In genomic region chr11:63918576-63919171, GRCh38 we compare ENCODE assay signal across 8 cellular contexts. TPM values are rescaled to one million over a fixed set of nuclear protein-coding genes. Genes with fewer than 3 reads are reported as not detected.
DNase-seq lines count a peak whose midpoint lies in the region; ATAC-seq, FAIRE-seq and TF ChIP-seq lines count a peak whose summit lies in the region.

No MANE protein-coding gene starts in this region.

- DNase-seq in T-helper 1 cell (no peak), T-helper 17 cell (no peak), immature natural killer cell (no peak), suprapubic skin (ENCODE audit: low spot score in 2 of 2) (no peak), HTR-8/SVneo (ENCODE audit: insufficient read length, low spot score) (no peak), NCI-H128 (lab: John Stamatoyannopoulos, UW; ENCODE audit: unreplicated experiment) (no peak)
- no peak for DNase-seq in activated CD4-positive, CD25-positive, alpha-beta regulatory T cell treated with anti-CD3 and anti-CD28 coated beads, Interleukin-2, amount 50 U/mL, for 72 hours

- no peaks in the 10 kb centered on the region for H3K36me3 Mint-ChIP-seq in T-helper 1 cell treated with Interleukin-12 subunit alpha and Interleukin-12 subunit beta and Interleukin-4 antibody, amounts not matched to agents 30 μg/mL and 1 μg/mL, for 36 hours (ENCODE audit: low read depth)
- H3K36me3 Mint-ChIP-seq in T-helper 17 cell (ENCODE audit: low read depth) (no peaks in the 10 kb centered on the region), immature natural killer cell (no peaks in the 10 kb centered on the region)

- no peak for ATAC-seq in T-helper 17 cell

- H3K27me3 ChIP-seq in suprapubic skin = no peaks in the 10 kb centered on the region

- no peak for TF ChIP-seq EP300 in suprapubic skin (IDR thresholded peaks at IDR 0.05)

- peak overlapping the region; percentile 50 for H3K4me3 Mint-ChIP-seq in T-helper 1 cell treated with Interleukin-12 subunit alpha and Interleukin-12 subunit beta and Interleukin-4 antibody, amounts not matched to agents 30 μg/mL and 1 μg/mL, for 36 hours
- H3K4me3 Mint-ChIP-seq in T-helper 17 cell (peak overlapping the region; percentile 69), immature natural killer cell (peak overlapping the region; percentile 32 to 72 (median 60))

- H3K27ac Mint-ChIP-seq in T-helper 1 cell treated with Interleukin-12 subunit alpha and Interleukin-12 subunit beta and Interleukin-4 antibody, amounts not matched to agents 30 μg/mL and 1 μg/mL, for 36 hours = peak overlapping the region; percentile 26
- H3K27ac Mint-ChIP-seq in T-helper 17 cell (peak overlapping the region; percentile 8), immature natural killer cell (peak overlapping the region in 1 of 6 donors; percentile 50)

- H3K36me3 ChIP-seq in suprapubic skin = no peaks in the 10 kb centered on the region

- no peak for FAIRE-seq in HTR-8/SVneo (lab: Jason Lieb, UNC)

- peaks cover 32% of the 10 kb centered on the region for H3K27me3 Mint-ChIP-seq in T-helper 1 cell treated with Interleukin-12 subunit alpha and Interleukin-12 subunit beta and Interleukin-4 antibody, amounts not matched to agents 30 μg/mL and 1 μg/mL, for 36 hours (ENCODE audit: low read depth)
- H3K27me3 Mint-ChIP-seq in T-helper 17 cell (no peaks in the 10 kb centered on the region), immature natural killer cell (ENCODE audit: low read depth in 3 of 3) (peaks cover under 1 to 9% (median 6%) of the 10 kb centered on the region in 3 donors)

- peak overlapping the region; percentile 75 for H3K27ac ChIP-seq in suprapubic skin

- peaks cover 50% of the 10 kb centered on the region for H3K4me1 ChIP-seq in suprapubic skin

- H3K9me3 ChIP-seq in T-helper 17 cell (ENCODE audit: control insufficient read depth, low read length, poor library complexity, severe bottlenecking) = no peaks in the 10 kb centered on the region
- H3K9me3 ChIP-seq in suprapubic skin = no peaks in the 10 kb centered on the region

- peaks cover 7% of the 10 kb centered on the region for H3K4me1 Mint-ChIP-seq in T-helper 1 cell treated with Interleukin-12 subunit alpha and Interleukin-12 subunit beta and Interleukin-4 antibody, amounts not matched to agents 30 μg/mL and 1 μg/mL, for 36 hours (ENCODE audit: low read depth)
- peaks cover 17% of the 10 kb centered on the region for H3K4me1 Mint-ChIP-seq in T-helper 17 cell
- H3K4me1 Mint-ChIP-seq in immature natural killer cell = peaks cover 11 to 17% of the 10 kb centered on the region in 2 donors

- no peak for TF ChIP-seq POLR2A in suprapubic skin (IDR thresholded peaks at IDR 0.05)

- peak overlapping the region; percentile 57 for H3K4me3 ChIP-seq in suprapubic skin

- 31% methylated on average over 8 of the region's 8 CpGs for WGBS in suprapubic skin

- no peaks in the 10 kb centered on the region for H3K9me3 Mint-ChIP-seq in T-helper 1 cell treated with Interleukin-12 subunit alpha and Interleukin-12 subunit beta and Interleukin-4 antibody, amounts not matched to agents 30 μg/mL and 1 μg/mL, for 36 hours
- H3K9me3 Mint-ChIP-seq in immature natural killer cell = no peaks in the 10 kb centered on the region

- TF ChIP-seq CTCF in suprapubic skin (IDR thresholded peaks at IDR 0.05) = no peak

RNA-seq across cellular contexts. Expression of gene RCOR2, which starts 1.7 kb away (rescaled TPM):
- total RNA-seq in T-helper 17 cell (not detected), suprapubic skin (under 1 TPM in 2 of 4 donors, not detected in 2; 0.21 to 0.34 TPM)
- not detected for polyA plus RNA-seq in immature natural killer cell

RNA-seq across cellular contexts. Expression of gene NAA40, which starts 20.1 kb away (rescaled TPM):
- total RNA-seq in T-helper 17 cell = 10 to 100 TPM; 16.6 to 19.3 TPM
- 10 to 100 TPM; 17.9 to 32.3 (median 18.0) TPM for polyA plus RNA-seq in immature natural killer cell
- total RNA-seq in suprapubic skin = 10 to 100 TPM in 1 of 4 donors, 1 to 10 TPM in 3; 5.4 to 19.2 (median 8.2) TPM

RNA-seq across cellular contexts. Expression of gene COX8A, which starts 55.7 kb away (rescaled TPM):
- total RNA-seq in T-helper 17 cell = 100 to 1,000 TPM; 108 to 129 TPM
- polyA plus RNA-seq in immature natural killer cell = 100 to 1,000 TPM; 506 to 686 (median 534) TPM
- 100 to 1,000 TPM; 352 to 718 (median 708) TPM for total RNA-seq in suprapubic skin
